8 cellular contexts compared by ENCODE assay signal in genomic region chr13:39037880-39038568, GRCh38. TPM values are rescaled to one million over a fixed set of nuclear protein-coding genes. Genes with fewer than 3 reads are reported as not detected.
A peak's percentile ranks its signal among the peaks of the same experiment; 100 is the strongest.
DNase-seq lines count a peak whose midpoint lies in the region; ATAC-seq and TF ChIP-seq lines count a peak whose summit lies in the region.

Gene NHLRC3 (plus strand): TSS chr13:39038456. CDS start chr13:39038640, 184 bp downstream.
Gene PROSER1 (minus strand): TSS chr13:39038089. CDS start chr13:39037242, 847 bp downstream.

- peak; percentile 74 for TF ChIP-seq POLR2A in GM19193 (IDR thresholded peaks at IDR 0.05; ENCODE audit: extremely low read depth, insufficient read depth, insufficient read length)

- peak; percentile 71 for ATAC-seq in HG03442 (IDR thresholded peaks at IDR 0.05; ENCODE audit: unreplicated experiment)
- ATAC-seq in left lobe of liver, result peak; percentile 91

- DNase-seq in AML-193 (lab: John Stamatoyannopoulos, UW), result peak; percentile 84 to 87
- peak; percentile 92 for DNase-seq in NCI-H69 (lab: John Stamatoyannopoulos, UW)
- DNase-seq in activated CD4-positive, alpha-beta T cell treated with anti-CD3 and anti-CD28 coated beads, Interleukin-2, amount 50 U/mL, for 1 hour, result peak; percentile 76
- DNase-seq in dedifferentiated amniotic fluid mesenchymal stem cell (ENCODE audit: extremely low spot score), result peak; percentile 85
- DNase-seq in left lobe of liver (ENCODE audit: low spot score), result peak; percentile 88
- DNase-seq in stimulated activated CD4-positive, alpha-beta T cell treated with anti-CD3 and anti-CD28 coated beads, Interleukin-2, amount 100 ng/mL, for 4 hours (ENCODE audit: low read depth), result peak; percentile 64

RNA-seq across cellular contexts. Expression of gene NHLRC3, which starts in this region (rescaled TPM):
- total RNA-seq in left lobe of liver, result 16.7 TPM

RNA-seq across cellular contexts. Expression of gene PROSER1, which starts in this region (rescaled TPM):
- total RNA-seq in left lobe of liver, result 7.3 TPM

Comparison
In these comparisons a context has a peak if more than half of its experiments do, and no peak if none do; other contexts are left out.
1. Peak in every context shown above with its lines: DNase-seq and ATAC-seq.